24 cellular contexts compared by ENCODE assay signal in genomic region chr4:154564311-154564710, GRCh38. TPM values are rescaled to one million over a fixed set of nuclear protein-coding genes. Genes with fewer than 3 reads are reported as not detected.
A peak's percentile ranks its signal among the peaks of the same experiment; 100 is the strongest.
DNase-seq lines count a peak whose midpoint lies in the region; ATAC-seq, FAIRE-seq and TF ChIP-seq lines count a peak whose summit lies in the region.
"Had no signal": no experiment of that assay in that cellular context is flagged by ENCODE, and none has a peak within 500 bp of the region (broad histone marks: within the 10 kb centered on the region; RNA-seq: fewer than 3 reads in every experiment).

No MANE protein-coding gene starts in this region.

- H3K27ac ChIP-seq in liver (ENCODE audit: low read depth in 1 of 2, low read length in 2 of 2) = no peak overlapping the region
- H3K27ac ChIP-seq: 22Rv1, BLaER1, HL-60 had no signal

- FAIRE-seq in urothelium cell line (lab: Jason Lieb, UNC) = no peak
- FAIRE-seq: GM12892, GM18507 had no signal

- H3K9me3 Mint-ChIP-seq in activated CD8-positive, alpha-beta memory T cell treated with anti-CD3 and anti-CD28 coated beads, Interleukin-2, amount 10 ng/mL, durations not matched to agents 7 days and 5 days (ENCODE audit: low read depth) = no peaks in the 10 kb centered on the region
- H3K9me3 Mint-ChIP-seq: CD14-positive monocyte; CD4-positive, alpha-beta memory T cell; HFFc6 had no signal

- peak overlapping the region; percentile 57 to 80 (median 59) for H3K4me3 ChIP-seq in liver (ENCODE audit: low read depth in 1 of 3, low read length in 3 of 3)
- H3K4me3 ChIP-seq: BLaER1 had no signal

- H3K36me3 Mint-ChIP-seq in activated CD8-positive, alpha-beta memory T cell treated with anti-CD3 and anti-CD28 coated beads, Interleukin-2, amount 10 ng/mL, durations not matched to agents 7 days and 5 days = no peaks in the 10 kb centered on the region
- H3K36me3 Mint-ChIP-seq: CD14-positive monocyte; CD4-positive, alpha-beta memory T cell had no signal

- no peak overlapping the region for H3K4me3 Mint-ChIP-seq in activated CD8-positive, alpha-beta memory T cell treated with anti-CD3 and anti-CD28 coated beads, Interleukin-2, amount 10 ng/mL, durations not matched to agents 7 days and 5 days
- H3K4me3 Mint-ChIP-seq: CD14-positive monocyte; CD4-positive, alpha-beta memory T cell; HFFc6 had no signal

- peaks cover 2% of the 10 kb centered on the region for H3K27me3 Mint-ChIP-seq in activated CD8-positive, alpha-beta memory T cell treated with anti-CD3 and anti-CD28 coated beads, Interleukin-2, amount 10 ng/mL, durations not matched to agents 7 days and 5 days

- CTCF ChIA-PET in activated CD8-positive, alpha-beta memory T cell treated with anti-CD3 and anti-CD28 coated beads, Interleukin-2, amount 10 ng/mL, durations not matched to agents 7 days and 5 days (lab: Charles Lee) = interaction anchor here (1.3 kb wide), 1 partner anchor 59 kb away, joined by 3 read pairs; no protein-coding TSS in a partner anchor

- no peak for TF ChIP-seq RAD21 in liver (IDR thresholded peaks at IDR 0.05)

- 48% methylated on average over 1 of the region's 1 CpG for WGBS in liver

- no peak for TF ChIP-seq CTCF in liver (IDR thresholded peaks at IDR 0.05; ENCODE audit: low read depth, low read length, missing input control)

- peak overlapping the region; percentile 57 to 72 for H3K9ac ChIP-seq in liver (ENCODE audit: low read depth in 1 of 2, low read length in 2 of 2)
- H3K9ac ChIP-seq: BLaER1 had no signal

- H3K4me1 ChIP-seq in liver (ENCODE audit: control insufficient read depth in 4 of 4, insufficient read depth in 4 of 4, low read length in 3 of 4) = peaks cover 2 to 31% (median 7%) of the 10 kb centered on the region in 4 donors
- H3K4me1 ChIP-seq: BLaER1 had no signal

- no peak overlapping the region for H3K27ac Mint-ChIP-seq in activated CD8-positive, alpha-beta memory T cell treated with anti-CD3 and anti-CD28 coated beads, Interleukin-2, amount 10 ng/mL, durations not matched to agents 7 days and 5 days
- H3K27ac Mint-ChIP-seq: CD14-positive monocyte; CD4-positive, alpha-beta memory T cell; HFFc6 had no signal

- peaks cover 8% of the 10 kb centered on the region for H3K4me1 Mint-ChIP-seq in activated CD8-positive, alpha-beta memory T cell treated with anti-CD3 and anti-CD28 coated beads, Interleukin-2, amount 10 ng/mL, durations not matched to agents 7 days and 5 days
- H3K4me1 Mint-ChIP-seq: CD14-positive monocyte; CD4-positive, alpha-beta memory T cell had no signal

- H3K9me3 ChIP-seq in liver (ENCODE audit: control insufficient read depth in 4 of 4, low read length in 3 of 4) = no peaks in the 10 kb centered on the region
- H3K9me3 ChIP-seq: BLaER1 had no signal

- DNase-seq in SIG-M5 treated with dmso at 0.1 percent for 504 hours (lab: John Stamatoyannopoulos, UW; ENCODE audit: unreplicated experiment) (peak; percentile 8), SIG-M5 (lab: John Stamatoyannopoulos, UW) (no peak), urothelium cell line (ENCODE audit: low spot score) (no peak), NCI-H2171 treated with DMSO at 0.1 percent for 48 hours (lab: John Stamatoyannopoulos, UW) (no peak)
- DNase-seq in activated CD8-positive, alpha-beta memory T cell treated with anti-CD3 and anti-CD28 coated beads, Interleukin-2, amount 10 ng/mL, durations not matched to agents 7 days and 5 days = no peak
- DNase-seq: CD4-positive, alpha-beta memory T cell; DMS153; DMS79; GDM1; GOT3; H7; HFFc6 had no signal

- no peaks in the 10 kb centered on the region for H3K27me3 ChIP-seq in liver (ENCODE audit: control insufficient read depth in 4 of 4, insufficient read depth in 4 of 4, low read length in 3 of 4)
- H3K27me3 ChIP-seq: BLaER1 had no signal

- H3K36me3 ChIP-seq in liver (ENCODE audit: control insufficient read depth in 4 of 4, insufficient read depth in 3 of 4, low read depth in 1 of 4, low read length in 3 of 4) = peaks cover 5 to 37% (median 20%) of the 10 kb centered on the region in 4 donors
- H3K36me3 ChIP-seq: BLaER1 had no signal

- ATAC-seq in esophagus mucosa = peak; percentile 79
- no peak for ATAC-seq in activated CD8-positive, alpha-beta memory T cell treated with anti-CD3 and anti-CD28 coated beads, Interleukin-2, amount 10 ng/mL, durations not matched to agents 7 days and 5 days
- ATAC-seq: HCT116 had no signal

TF ChIP-seq in liver, 16 proteins besides CTCF, POLR2A, EP300 and RAD21:
- TF ChIP-seq TAF1 (conservative IDR thresholded peaks at IDR 0.05) = no peak
- TF ChIP-seq HNF4A (conservative IDR thresholded peaks at IDR 0.05) = no peak
- TF ChIP-seq JUND (IDR thresholded peaks at IDR 0.05) = no peak
TF ChIP-seq in liver: peak in this region for 0.

RNA-seq across cellular contexts. Expression of gene FGB, which starts 1.5 kb away (rescaled TPM):
- total RNA-seq in esophagus mucosa (0.52 TPM), liver (over 10,000 TPM; 11,744 to 21,431 TPM)
- over 10,000 TPM; 11,318 to 19,021 TPM for polyA plus RNA-seq in liver
- total RNA-seq in activated CD8-positive, alpha-beta memory T cell treated with anti-CD3 and anti-CD28 coated beads, Interleukin-2, amount 10 ng/mL, durations not matched to agents 7 days and 5 days = not detected
- total RNA-seq: A673; CD4-positive, alpha-beta memory T cell; Daoy; H7; HFFc6; HT1080 had no signal
- polyA plus RNA-seq: CD14-positive monocyte; CD4-positive, alpha-beta memory T cell had no signal

RNA-seq across cellular contexts. Expression of gene PLRG1, which starts 14.1 kb away (rescaled TPM):
- total RNA-seq in esophagus mucosa (77.9 TPM), liver (10 to 100 TPM; 28.4 to 51.5 TPM)
- polyA plus RNA-seq in liver = 10 to 100 TPM; 27.2 to 31.3 TPM
- total RNA-seq in activated CD8-positive, alpha-beta memory T cell treated with anti-CD3 and anti-CD28 coated beads, Interleukin-2, amount 10 ng/mL, durations not matched to agents 7 days and 5 days = 10 to 100 TPM; 64.0 to 91.8 TPM

RNA-seq across cellular contexts. Expression of gene FGA, which starts 26.2 kb away (rescaled TPM):
- total RNA-seq in esophagus mucosa = 0.64 TPM
- total RNA-seq in liver = over 10,000 TPM; 12,179 to 25,210 TPM
- over 10,000 TPM in 1 of 2 donors, 1,000 to 10,000 TPM in 1; 8,747 to 16,618 TPM for polyA plus RNA-seq in liver
- total RNA-seq in activated CD8-positive, alpha-beta memory T cell treated with anti-CD3 and anti-CD28 coated beads, Interleukin-2, amount 10 ng/mL, durations not matched to agents 7 days and 5 days = not detected
- total RNA-seq: A673; CD4-positive, alpha-beta memory T cell; Daoy; H7; HFFc6; HT1080 had no signal
- polyA plus RNA-seq: CD14-positive monocyte; CD4-positive, alpha-beta memory T cell had no signal

RNA-seq across cellular contexts. Expression of gene FGG, which starts 48.1 kb away (rescaled TPM):
- total RNA-seq in esophagus mucosa (0.64 TPM), liver (over 10,000 TPM; 11,566 to 20,700 TPM)
- polyA plus RNA-seq in liver = over 10,000 TPM in 1 of 2 donors, 1,000 to 10,000 TPM in 1; 7,404 to 18,576 TPM
- total RNA-seq in activated CD8-positive, alpha-beta memory T cell treated with anti-CD3 and anti-CD28 coated beads, Interleukin-2, amount 10 ng/mL, durations not matched to agents 7 days and 5 days = not detected
- total RNA-seq: A673; CD4-positive, alpha-beta memory T cell; Daoy; H7; HFFc6 had no signal
- polyA plus RNA-seq: CD14-positive monocyte; CD4-positive, alpha-beta memory T cell had no signal

Comparison
In these comparisons a context has a peak if more than half of its experiments do, and no peak if none do; other contexts are left out.
1. RNA of gene FGB, which starts 1.5 kb away (total RNA-seq): 11,744 to 21,431 TPM in liver; 0.52 TPM in esophagus mucosa (single experiment) and not detected in activated CD8-positive, alpha-beta memory T cell treated with anti-CD3 and anti-CD28 coated beads, Interleukin-2, amount 10 ng/mL, durations not matched to agents 7 days and 5 days; every median in the first group is over 1,000 times any median in the second.
2. RNA of gene FGA, which starts 26.2 kb away (total RNA-seq): 12,179 to 25,210 TPM in liver; 0.64 TPM in esophagus mucosa (single experiment) and not detected in activated CD8-positive, alpha-beta memory T cell treated with anti-CD3 and anti-CD28 coated beads, Interleukin-2, amount 10 ng/mL, durations not matched to agents 7 days and 5 days; every median in the first group is over 1,000 times any median in the second.